8 cellular contexts compared by ENCODE assay signal in genomic region chr12:124720019-124720686, GRCh38.
DNase-seq lines count a peak whose midpoint lies in the region; TF ChIP-seq lines count a peak whose summit lies in the region.

No MANE protein-coding gene starts in this region.

- H3K9me3 Mint-ChIP-seq in glutamatergic neuron (ENCODE audit: unreplicated experiment), result peaks cover 4% of the 10 kb centered on the region

- peak overlapping the region; percentile 91 for H3K27ac ChIP-seq in RWPE1

- TF ChIP-seq CTCF in RWPE1 (conservative IDR thresholded peaks at IDR 0.05; ENCODE audit: low read depth) (peak; percentile 40), glutamatergic neuron (IDR thresholded peaks at IDR 0.05; ENCODE audit: partially characterized antibody, unreplicated experiment) (peak; percentile 16), GM13977 (IDR thresholded peaks at IDR 0.05; ENCODE audit: extremely low read depth, insufficient read depth, missing control alignments) (no peak)

- POLR2A ChIA-PET in HEK293T (lab: Yijun Ruan, JAX) (interaction anchor here (0.9 kb wide), 1 partner anchor 13 kb away, joined by 3 read pairs; no protein-coding TSS in a partner anchor), RWPE1 (lab: Yijun Ruan, JAX; ENCODE audit: low non-redundant PET) (interaction anchor here (0.6 kb wide), 1 partner anchor 181 kb away, joined by 4 read pairs; no protein-coding TSS in a partner anchor)

- peaks cover 27% of the 10 kb centered on the region for H3K4me1 Mint-ChIP-seq in glutamatergic neuron (ENCODE audit: low read depth, unreplicated experiment)

- H3K36me3 Mint-ChIP-seq in glutamatergic neuron (ENCODE audit: unreplicated experiment), result peaks cover 4% of the 10 kb centered on the region

- peak overlapping the region; percentile 88 for H3K27ac Mint-ChIP-seq in glutamatergic neuron (ENCODE audit: unreplicated experiment)

- peaks cover 3% of the 10 kb centered on the region for H3K27me3 Mint-ChIP-seq in glutamatergic neuron (ENCODE audit: unreplicated experiment)

- CTCF ChIA-PET in HEK293T (lab: Yijun Ruan, JAX), result interaction anchor here (1.2 kb wide), 1 partner anchor 10 kb away, joined by 4 read pairs; no protein-coding TSS in a partner anchor
- CTCF ChIA-PET in RWPE1 (lab: Yijun Ruan, JAX), result interaction anchor here (0.5 to 1.4 kb wide), 7 partner anchors 11 to 180 kb away, joined by 3 to 4 read pairs (median 3); no protein-coding TSS in a partner anchor

- in situ Hi-C loops in GM13977 (cut with MboI; ENCODE audit: low pct_unique_long_range_greater_than_20kb, low sequenced_read_pairs, unreplicated experiment), result no loop called here

- H3K4me3 Mint-ChIP-seq in glutamatergic neuron (ENCODE audit: unreplicated experiment), result peak overlapping the region; percentile 40

- DNase-seq in HEK293T (ENCODE audit: extremely low spot score) (peak; percentile 42), RWPE1 (ENCODE audit: low spot score) (peak; percentile 68), glutamatergic neuron (no peak), stromal cell of bone marrow (ENCODE audit: low read depth) (peak; percentile 50), GM13977 (ENCODE audit: low spot score) (no peak), ecto neural progenitor cell (ENCODE audit: low spot score) (no peak), activated T-cell treated with anti-CD3 and anti-CD28 coated beads for 4 hours (no peak)
- no peak for DNase-seq in activated T-cell treated with anti-CD3 and anti-CD28 coated beads, Interleukin-2, amount 50 U/mL, for 1 hour

TF ChIP-seq in HEK293T, 16 proteins besides CTCF, POLR2A, EP300 and RAD21:
- no peak for TF ChIP-seq ELF4 (IDR thresholded peaks at IDR 0.05)

Comparison
In these comparisons a context has a peak if more than half of its experiments do, and no peak if none do; other contexts are left out.
1. DNase-seq: peak in HEK293T (single experiment), RWPE1 (single experiment) and stromal cell of bone marrow (single experiment); none in glutamatergic neuron (single experiment), GM13977 (single experiment), ecto neural progenitor cell (single experiment), activated T-cell treated with anti-CD3 and anti-CD28 coated beads, Interleukin-2, amount 50 U/mL, for 1 hour (single experiment) and activated T-cell treated with anti-CD3 and anti-CD28 coated beads for 4 hours (single experiment).